In the genomic region with DNA sequence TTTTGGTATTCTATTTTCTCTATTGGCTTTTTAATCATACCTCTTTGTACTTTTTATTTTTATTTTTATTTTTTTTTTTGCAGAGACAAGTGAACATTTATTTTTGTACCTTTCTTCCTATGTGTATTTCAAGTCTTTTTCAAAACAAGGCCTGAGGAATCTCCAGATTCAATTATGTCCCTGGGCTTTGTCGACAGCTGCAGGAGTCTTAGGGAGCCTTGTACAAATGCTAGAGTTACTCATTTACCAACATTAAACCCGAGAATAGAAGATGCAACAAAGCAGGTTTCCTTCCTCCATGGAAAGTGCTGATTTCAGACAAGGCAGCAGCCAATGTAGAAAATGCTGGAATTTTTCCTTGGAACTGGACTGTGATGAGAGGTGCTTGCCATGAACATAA, we compare ENCODE assay signal across 28 cellular contexts.
"Had no signal": no experiment of that assay in that cellular context is flagged by ENCODE, and none has a peak within 500 bp of the region (broad histone marks: within the 10 kb centered on the region; RNA-seq: fewer than 3 reads in every experiment).

No MANE protein-coding gene starts in this region.

- H3K36me3 Mint-ChIP-seq: neural progenitor cell had no signal

- H3K27ac Mint-ChIP-seq: mesothelial cell of epicardium; naive thymus-derived CD8-positive, alpha-beta T cell; nephron progenitor cell; neural progenitor cell; stimulated activated naive B cell treated with anti-CD40 and anti-IgM and Interleukin-4, amounts not matched to agents 10 μg/mL and 1 μg/mL and 100 μg/mL, for 72 hours had no signal

- H3K79me2 ChIP-seq: parathyroid adenoma had no signal

- H3K4me1 ChIP-seq: psoas muscle, right lobe of liver, testis had no signal

- H3K36me3 ChIP-seq: neural progenitor cell, neutrophil, right lobe of liver, thyroid gland, transverse colon, upper lobe of left lung had no signal

- H3K4me3 ChIP-seq: left ventricle myocardium inferior, lung, neural progenitor cell, psoas muscle, right atrium auricular region, right lobe of liver, skin epidermis, stomach, testis, thyroid gland, transverse colon, upper lobe of left lung, vagina had no signal

- DNase-seq: hippocampal formation; left colon; left ventricle myocardium inferior; mesendoderm; naive thymus-derived CD8-positive, alpha-beta T cell; nephron progenitor cell; occipital lobe; psoas muscle; right lobe of liver; stimulated activated CD4-positive, alpha-beta T cell treated with anti-CD3 and anti-CD28 coated beads, Interleukin-12 subunit alpha, Interleukin-12 subunit beta, amount 100 ng/mL, for 4 hours; stimulated activated CD4-positive, alpha-beta T cell treated with anti-CD3 and anti-CD28 coated beads, Interleukin-15, amount 100 ng/mL, for 24 hours; stimulated activated CD4-positive, alpha-beta T cell treated with anti-CD3 and anti-CD28 coated beads, Interleukin-2, amount 100 ng/mL, for 24 hours; stimulated activated CD4-positive, alpha-beta T cell treated with anti-CD3 and anti-CD28 coated beads, Interleukin-4, amount 100 ng/mL, for 1 hour; stimulated activated naive B cell treated with anti-CD40 and anti-IgM and Interleukin-4, amounts not matched to agents 10 μg/mL and 1 μg/mL and 100 μg/mL, for 72 hours; stimulated activated naive CD8-positive, alpha-beta T cell treated with anti-CD3 and anti-CD28 coated beads, Interleukin-15, Interleukin-2, amounts not matched to agents 100 U/mL and 50 U/mL, for 24 hours; stomach; testis; thyroid gland; transverse colon; upper lobe of left lung had no signal

- H3K4me2 ChIP-seq: neural progenitor cell had no signal

- H3K27me3 ChIP-seq: neural progenitor cell, right atrium auricular region, right lobe of liver, testis, thyroid gland, upper lobe of left lung, vagina had no signal

- H3K9ac ChIP-seq: neural progenitor cell, parathyroid adenoma had no signal

- H3K9me3 ChIP-seq: testis, thyroid gland had no signal

- H3K4me3 Mint-ChIP-seq: mesothelial cell of epicardium; naive thymus-derived CD8-positive, alpha-beta T cell; nephron progenitor cell; neural progenitor cell; stimulated activated naive B cell treated with anti-CD40 and anti-IgM and Interleukin-4, amounts not matched to agents 10 μg/mL and 1 μg/mL and 100 μg/mL, for 72 hours had no signal

- H2AFZ ChIP-seq: neural progenitor cell, parathyroid adenoma had no signal

- H3K27ac ChIP-seq: left ventricle myocardium inferior, neural progenitor cell, neutrophil, parathyroid adenoma, psoas muscle, right atrium auricular region, right lobe of liver, skin epidermis, stomach, testis, thyroid gland, transverse colon, upper lobe of left lung, vagina had no signal
